Comparison of ENCODE assay signal across 22 cellular contexts in genomic region chr11:111302298-111302697, GRCh38. TPM values are rescaled to one million over a fixed set of nuclear protein-coding genes. Genes with fewer than 3 reads are reported as not detected.
A peak's percentile ranks its signal among the peaks of the same experiment; 100 is the strongest.
DNase-seq lines count a peak whose midpoint lies in the region; ATAC-seq, FAIRE-seq and TF ChIP-seq lines count a peak whose summit lies in the region.
"Had no signal": no experiment of that assay in that cellular context is flagged by ENCODE, and none has a peak within 500 bp of the region (broad histone marks: within the 10 kb centered on the region; RNA-seq: fewer than 3 reads in every experiment).

No MANE protein-coding gene starts in this region.

- no peak overlapping the region for H3K9ac ChIP-seq in kidney (ENCODE audit: low read length in 2 of 2)
- H3K9ac ChIP-seq: BLaER1 treated with 17β-estradiol and CSF1 and Interleukin-3, amounts not matched to agents 10 nM and 100 nM had no signal

- no peaks in the 10 kb centered on the region for H3K36me3 Mint-ChIP-seq in activated T-cell treated with anti-CD3 and anti-CD28 coated beads, Interleukin-2, amount 50 U/mL, for 4 hours (ENCODE audit: insufficient read depth)

- no peak for TF ChIP-seq CTCF in LNCaP clone FGC (IDR thresholded peaks at IDR 0.05; ENCODE audit: control insufficient read depth, extremely low read depth, insufficient read depth)
- TF ChIP-seq CTCF in kidney (IDR thresholded peaks at IDR 0.05; ENCODE audit: borderline replicate concordance, extremely low read depth, insufficient read depth) = no peak
- TF ChIP-seq CTCF in thyroid gland (IDR thresholded peaks at IDR 0.05) = no peak

- H3K9me3 ChIP-seq in kidney (ENCODE audit: control insufficient read depth in 1 of 2, low read length in 2 of 2) (no peaks in the 10 kb centered on the region), thyroid gland (no peaks in the 10 kb centered on the region)
- H3K9me3 ChIP-seq: gastroesophageal sphincter had no signal

- 27 to 36% methylated on average over 3 of the region's 3 CpGs for WGBS in thyroid gland, 2 donors

- H3K36me3 ChIP-seq in kidney (ENCODE audit: control insufficient read depth in 1 of 2, insufficient read depth in 2 of 2, low read length in 2 of 2) (no peaks in the 10 kb centered on the region), thyroid gland (no peaks in the 10 kb centered on the region)
- H3K36me3 ChIP-seq: BLaER1 treated with 17β-estradiol and CSF1 and Interleukin-3, amounts not matched to agents 10 nM and 100 nM; gastroesophageal sphincter had no signal

- H3K4me1 ChIP-seq in kidney (ENCODE audit: control insufficient read depth in 1 of 2, insufficient read depth in 1 of 2, low read depth in 1 of 2, low read length in 2 of 2) = peaks cover 0 to 2% of the 10 kb centered on the region in 2 donors
- H3K4me1 ChIP-seq in thyroid gland = peaks cover 44 to 46% of the 10 kb centered on the region in 2 donors

- H3K9me3 Mint-ChIP-seq in activated T-cell treated with anti-CD3 and anti-CD28 coated beads, Interleukin-2, amount 50 U/mL, for 4 hours = no peaks in the 10 kb centered on the region
- H3K9me3 Mint-ChIP-seq: activated CD4-positive, alpha-beta T cell treated with anti-CD3 and anti-CD28 coated beads, Interleukin-2, amount 10 ng/mL, durations not matched to agents 24 days and 14 days had no signal

- DNase-seq in LNCaP clone FGC (ENCODE audit: low read depth) = no peak
- peak; percentile 28 for DNase-seq in NCI-H510A (lab: John Stamatoyannopoulos, UW)
- DNase-seq in kidney = no peak
- peak; percentile 93 for DNase-seq in thyroid gland
- no peak for DNase-seq in LoVo (ENCODE audit: low spot score)
- DNase-seq in activated T-cell treated with anti-CD3 and anti-CD28 coated beads, Interleukin-2, amount 50 U/mL, for 4 hours = no peak
- no peak for DNase-seq in dedifferentiated amniotic fluid mesenchymal stem cell (ENCODE audit: extremely low spot score)
- no peak for DNase-seq in activated naive CD4-positive, alpha-beta T cell treated with Interleukin-2 at 50 U/mL for 16 hours
- DNase-seq: activated CD4-positive, alpha-beta T cell treated with anti-CD3 and anti-CD28 coated beads, Interleukin-2, amount 10 ng/mL, durations not matched to agents 24 days and 14 days; activated T-cell treated with anti-CD3 and anti-CD28 coated beads, Interleukin-2, amount 50 U/mL, for 48 hours; HCEC 1CT; midbrain; NCI-H1048; NK-92 treated with Interleukin-12 subunit alpha and Interleukin-12 subunit beta, amount 100 ng/mL, for 24 hours; occipital lobe; stimulated activated naive CD4-positive, alpha-beta T cell treated with Interleukin-2 at 50 U/mL for 16 hours; T-helper 2 cell had no signal

- no peak for FAIRE-seq in kidney (lab: Jason Lieb, UNC)

- H3K27me3 Mint-ChIP-seq in activated T-cell treated with anti-CD3 and anti-CD28 coated beads, Interleukin-2, amount 50 U/mL, for 4 hours (ENCODE audit: low read depth) = peaks cover 41% of the 10 kb centered on the region

- intact Hi-C loops in kidney (cut with DNase I) (loop anchor here (10.0 kb wide), 1 partner anchor 1167 kb away; no protein-coding TSS in a partner anchor), thyroid gland (cut with DNase I) (loop anchor here (5.0 kb wide), 1 partner anchor 115 kb away; no protein-coding TSS in a partner anchor)

- H3K27me3 ChIP-seq in thyroid gland = no peaks in the 10 kb centered on the region
- H3K27me3 ChIP-seq: gastroesophageal sphincter had no signal

- H3K4me1 Mint-ChIP-seq in activated T-cell treated with anti-CD3 and anti-CD28 coated beads, Interleukin-2, amount 50 U/mL, for 4 hours (ENCODE audit: low read depth) = peaks cover 2% of the 10 kb centered on the region

- H3K4me3 ChIP-seq in LNCaP clone FGC (ENCODE audit: low read depth, low read length) (peak overlapping the region; percentile 57), kidney (ENCODE audit: low read length in 2 of 2) (no peak overlapping the region), thyroid gland (replicated peaks in 1 of 3) (no peak overlapping the region)
- H3K4me3 ChIP-seq: BLaER1 treated with 17β-estradiol and CSF1 and Interleukin-3, amounts not matched to agents 10 nM and 100 nM; gastroesophageal sphincter; GM12878; skin epidermis had no signal

- no peak overlapping the region for H3K4me3 Mint-ChIP-seq in activated T-cell treated with anti-CD3 and anti-CD28 coated beads, Interleukin-2, amount 50 U/mL, for 4 hours
- H3K4me3 Mint-ChIP-seq: activated CD4-positive, alpha-beta T cell treated with anti-CD3 and anti-CD28 coated beads, Interleukin-2, amount 10 ng/mL, durations not matched to agents 24 days and 14 days had no signal

- TF ChIP-seq POLR2A in thyroid gland (IDR thresholded peaks at IDR 0.05) = peak in 1 of 2 donors; percentile 42

- ATAC-seq in activated T-cell treated with anti-CD3 and anti-CD28 coated beads, Interleukin-2, amount 50 U/mL, for 4 hours = no peak
- ATAC-seq: gastroesophageal sphincter, GM12878, Right ventricle myocardium inferior had no signal

- H3K27ac ChIP-seq in kidney (ENCODE audit: low read depth in 2 of 2, low read length in 2 of 2) (peak overlapping the region; percentile 0 to 62), thyroid gland (peak overlapping the region; percentile 80 to 92 (median 91))
- H3K27ac ChIP-seq: BLaER1 treated with 17β-estradiol and CSF1 and Interleukin-3, amounts not matched to agents 10 nM and 100 nM; gastroesophageal sphincter; skin epidermis had no signal

RNA-seq across cellular contexts. Expression of gene POU2AF3, which starts 4.0 kb away (rescaled TPM):
- total RNA-seq in kidney (4.3 TPM), thyroid gland (1 to 10 TPM in 3 of 4 donors, not detected in 1; 2.0 to 5.0 (median 4.6) TPM)
- polyA plus RNA-seq in kidney (ENCODE audit: insufficient read depth, low read depth, low replicate concordance) = 4.9 TPM
- total RNA-seq in activated T-cell treated with anti-CD3 and anti-CD28 coated beads, Interleukin-2, amount 50 U/mL, for 4 hours = not detected

RNA-seq across cellular contexts. Expression of gene POU2AF2, which starts 56.8 kb away (rescaled TPM):
- total RNA-seq in kidney (not detected), thyroid gland (not detected)
- polyA plus RNA-seq in kidney (ENCODE audit: insufficient read depth, low read depth, low replicate concordance) = not detected
- total RNA-seq in activated T-cell treated with anti-CD3 and anti-CD28 coated beads, Interleukin-2, amount 50 U/mL, for 4 hours = not detected
- total RNA-seq: GM12878, occipital lobe, Right ventricle myocardium inferior had no signal
- polyA plus RNA-seq: GM12878 had no signal

Comparison
In these comparisons a context has a peak if more than half of its experiments do, and no peak if none do; other contexts are left out.
1. DNase-seq: peak in NCI-H510A (single experiment) and thyroid gland (2 of 2); none in LNCaP clone FGC (single experiment), kidney (single experiment), LoVo (single experiment), activated T-cell treated with anti-CD3 and anti-CD28 coated beads, Interleukin-2, amount 50 U/mL, for 4 hours (single experiment), dedifferentiated amniotic fluid mesenchymal stem cell (single experiment) and activated naive CD4-positive, alpha-beta T cell treated with Interleukin-2 at 50 U/mL for 16 hours (single experiment).